13 cellular contexts compared by ENCODE assay signal in the genomic region with DNA sequence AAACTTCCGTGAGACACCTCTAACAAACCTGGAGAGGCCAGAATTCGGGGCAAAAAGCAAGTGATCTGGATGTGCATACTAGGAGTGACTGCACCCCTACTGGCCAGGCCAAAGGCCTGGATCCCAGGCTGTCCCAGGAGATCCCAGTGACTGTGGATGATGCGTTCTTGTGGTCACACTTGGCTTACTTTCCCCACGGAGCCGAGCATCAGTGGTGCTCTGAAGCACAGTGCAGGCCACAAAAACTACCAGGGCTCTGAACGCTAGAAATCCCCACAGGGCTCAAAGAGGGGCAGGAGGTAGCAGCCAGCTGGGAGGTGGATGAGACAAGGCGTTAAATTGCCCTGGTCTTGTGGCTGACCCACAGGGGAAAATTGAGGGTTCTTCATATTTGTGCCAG. TPM values are rescaled to one million over a fixed set of nuclear protein-coding genes. Genes with fewer than 3 reads are reported as not detected.
DNase-seq lines count a peak whose midpoint lies in the region; ATAC-seq and TF ChIP-seq lines count a peak whose summit lies in the region.
"Had no signal": no experiment of that assay in that cellular context is flagged by ENCODE, and none has a peak within 500 bp of the region (broad histone marks: within the 10 kb centered on the region; RNA-seq: fewer than 3 reads in every experiment).

No MANE protein-coding gene starts in this region.

- 73% methylated on average over 7 of the region's 7 CpGs for WGBS in esophagus muscularis mucosa

- no peak for TF ChIP-seq POLR2A in esophagus muscularis mucosa (IDR thresholded peaks at IDR 0.05; ENCODE audit: low read depth)

- H3K4me1 Mint-ChIP-seq in Caco-2 (ENCODE audit: low read depth, unreplicated experiment) (peaks cover 36% of the 10 kb centered on the region), neural crest cell (peaks cover 41% of the 10 kb centered on the region)

- no peak overlapping the region for H3K4me3 ChIP-seq in Caco-2 (ENCODE audit: low read depth, low read length)
- no peak overlapping the region for H3K4me3 ChIP-seq in Panc1 (ENCODE audit: low read depth in 2 of 2, low read length in 2 of 2)
- no peak overlapping the region for H3K4me3 ChIP-seq in esophagus muscularis mucosa
- H3K4me3 ChIP-seq in ascending aorta: no peak overlapping the region

- H3K36me3 ChIP-seq in Caco-2 (ENCODE audit: control insufficient read depth, insufficient read depth, low read length) (0 out of 2 replicates have a peak, but pooled peaks cover 2% of the 10 kb centered on the region), Panc1 (ENCODE audit: control insufficient read depth, insufficient read depth, low read length) (peaks cover under 1% of the 10 kb centered on the region), esophagus muscularis mucosa (no peaks in the 10 kb centered on the region), ascending aorta (no peaks in the 10 kb centered on the region)

- TF ChIP-seq EP300 in esophagus muscularis mucosa (IDR thresholded peaks at IDR 0.05): no peak

- no peaks in the 10 kb centered on the region for H3K9me3 ChIP-seq in Caco-2
- no peaks in the 10 kb centered on the region for H3K9me3 ChIP-seq in Panc1 (ENCODE audit: control insufficient read depth, insufficient read depth, low read depth, low read length)
- no peaks in the 10 kb centered on the region for H3K9me3 ChIP-seq in esophagus muscularis mucosa
- H3K9me3 ChIP-seq in ascending aorta: no peaks in the 10 kb centered on the region

- BruUV-seq in Caco-2 (replicated peaks; lab: Mats Ljungman, UMichigan) (no TSS peak), Panc1 (replicated peaks; lab: Mats Ljungman, UMichigan) (no TSS peak)

- H3K27me3 ChIP-seq in Caco-2 (replicated peaks; ENCODE audit: control insufficient read depth, insufficient read depth, low read length): no peaks in the 10 kb centered on the region
- H3K27me3 ChIP-seq in Panc1 (ENCODE audit: control insufficient read depth, insufficient read depth, low read length): no peaks in the 10 kb centered on the region
- no peaks in the 10 kb centered on the region for H3K27me3 ChIP-seq in esophagus muscularis mucosa
- no peaks in the 10 kb centered on the region for H3K27me3 ChIP-seq in ascending aorta

- H3K4me1 ChIP-seq in Caco-2: peaks cover 43% of the 10 kb centered on the region
- H3K4me1 ChIP-seq in Panc1 (ENCODE audit: control insufficient read depth, insufficient read depth, low read length): peaks cover 25% of the 10 kb centered on the region
- H3K4me1 ChIP-seq in esophagus muscularis mucosa: peaks cover 42 to 75% (median 63%) of the 10 kb centered on the region in 4 donors
- peaks cover 0 to 12% of the 10 kb centered on the region in 2 donors for H3K4me1 ChIP-seq in ascending aorta

- POLR2A ChIA-PET in Caco-2 (lab: Charles Lee): no interaction called here
- POLR2A ChIA-PET in Panc1 (lab: Charles Lee): no interaction called here

- H3K36me3 Mint-ChIP-seq in Caco-2 (ENCODE audit: insufficient read depth, unreplicated experiment) (peaks cover 29% of the 10 kb centered on the region), neural crest cell (ENCODE audit: low read depth) (no peaks in the 10 kb centered on the region)

- intact Hi-C loops in Caco-2 (cut with micrococcal nuclease; ENCODE audit: unreplicated experiment): loop anchor here (2.0 kb wide), 1 partner anchor 43 kb away; a partner anchor contains a TSS
- intact Hi-C loops in Panc1 (cut with micrococcal nuclease; ENCODE audit: unreplicated experiment): no loop called here
- intact Hi-C loops in esophagus muscularis mucosa (cut with DNase I): no loop called here
- intact Hi-C loops in ascending aorta (cut with DNase I): no loop called here

- peak overlapping the region; percentile 59 for H3K4me3 Mint-ChIP-seq in Caco-2 (ENCODE audit: unreplicated experiment)
- H3K4me3 Mint-ChIP-seq in neural crest cell: no peak overlapping the region

- H3K27me3 Mint-ChIP-seq in Caco-2 (ENCODE audit: insufficient read depth, unreplicated experiment) (no peaks in the 10 kb centered on the region), neural crest cell (ENCODE audit: low read depth) (no peaks in the 10 kb centered on the region)

- CTCF ChIA-PET in Caco-2 (lab: Charles Lee): no interaction called here
- CTCF ChIA-PET in Panc1 (lab: Charles Lee): interaction anchor here (0.6 kb wide), 1 partner anchor 75 kb away, joined by 4 read pairs; no protein-coding TSS in a partner anchor

- DNase-seq in Caco-2: no peak
- no peak for DNase-seq in Panc1 (ENCODE audit: low read depth, low spot score)
- no peak for DNase-seq in esophagus muscularis mucosa (ENCODE audit: extremely low spot score)
- no peak for DNase-seq in neural crest cell (ENCODE audit: low read depth, low spot score)
- DNase-seq in activated CD4-positive, alpha-beta T cell treated with anti-CD3 and anti-CD28 coated beads for 48 hours: no peak
- DNase-seq in epidermal melanocyte (ENCODE audit: insufficient read length, low spot score): no peak
- no peak for DNase-seq in ascending aorta (ENCODE audit: low spot score in 2 of 2)
- no peak for DNase-seq in NCI-H2081 (lab: John Stamatoyannopoulos, UW)
- DNase-seq: COR-L47, MV-4-11, NCI-H510A had no signal

- H3K27ac ChIP-seq in Panc1 (ENCODE audit: low read length) (no peak overlapping the region), esophagus muscularis mucosa (replicated peaks in 1 of 4) (peak overlapping the region in 3 of 4 donors; percentile 70 to 77 (median 73)), ascending aorta (no peak overlapping the region)
- H3K27ac ChIP-seq: HL-60 had no signal

- TF ChIP-seq CTCF in Caco-2 (IDR thresholded peaks at IDR 0.05; ENCODE audit: insufficient read depth in 1 of 2, low read depth in 1 of 2, low read length in 1 of 2, severe bottlenecking in 1 of 2, unreplicated experiment in 1 of 2) (no peak), Panc1 (IDR thresholded peaks at IDR 0.05) (no peak), esophagus muscularis mucosa (IDR thresholded peaks at IDR 0.05) (no peak), neural crest cell (conservative IDR thresholded peaks at IDR 0.05) (no peak), ascending aorta (IDR thresholded peaks at IDR 0.05) (no peak)

- H3K9me3 Mint-ChIP-seq in Caco-2 (ENCODE audit: unreplicated experiment) (no peaks in the 10 kb centered on the region), neural crest cell (no peaks in the 10 kb centered on the region)

- in situ Hi-C loops in Panc1 (cut with HindIII; ENCODE audit: low pct_unique_long_range_greater_than_20kb, low sequenced_read_pairs): no loop called here

- peak; percentile 46; the same call in 1 of the 2 replicates for ATAC-seq in Panc1

- H3K27ac Mint-ChIP-seq in Caco-2 (ENCODE audit: unreplicated experiment): peak overlapping the region; percentile 82
- H3K27ac Mint-ChIP-seq in neural crest cell (ENCODE audit: unreplicated experiment): peak overlapping the region; percentile 90

RNA-seq across cellular contexts. Expression of a gene that starts 7.1 kb away (rescaled TPM):
- 48.1 and 49.0 TPM in 2 replicates for total RNA-seq in Caco-2 (2022)
- total RNA-seq in Panc1 (2021; ENCODE audit: unreplicated experiment): 44.8 TPM
- polyA plus RNA-seq in Panc1 (2012; ENCODE audit: insufficient read length): 32.5 TPM
- 10 to 100 TPM; 33.6 to 58.8 (median 46.3) TPM for total RNA-seq in esophagus muscularis mucosa
- 36.2 and 36.5 TPM in 2 replicates for total RNA-seq in neural crest cell
- 38.6 TPM for total RNA-seq in ascending aorta

RNA-seq across cellular contexts. Expression of a gene that starts 42.8 kb away (rescaled TPM):
- total RNA-seq in Caco-2 (2022) (5.2 and 6.9 TPM in 2 replicates), Panc1 (2021; ENCODE audit: unreplicated experiment) (0.13 TPM), esophagus muscularis mucosa (under 1 TPM in 1 of 4 donors, not detected in 3; 0.42 TPM), neural crest cell (not detected in 2 replicates), ascending aorta (not detected)
- polyA plus RNA-seq in Panc1 (2012; ENCODE audit: insufficient read length): not detected
- total RNA-seq: mononuclear cell had no signal

RNA-seq across cellular contexts. Expression of a gene that starts 45.1 kb away (rescaled TPM):
- total RNA-seq in Caco-2 (2022) (0.95 and 1.4 TPM in 2 replicates), Panc1 (2021; ENCODE audit: unreplicated experiment) (not detected), esophagus muscularis mucosa (under 1 TPM in 3 of 4 donors, not detected in 1; 0.17 to 0.50 (median 0.42) TPM), neural crest cell (not detected in 2 replicates), ascending aorta (not detected)
- polyA plus RNA-seq in Panc1 (2012; ENCODE audit: insufficient read length): not detected

Comparison
In these comparisons a context has a peak if more than half of its experiments do, and no peak if none do; other contexts are left out.
1. H3K27ac ChIP-seq: peak in esophagus muscularis mucosa (3 of 4); none in Panc1 (single experiment) and ascending aorta (0 of 2).